Comparison of ENCODE assay signal across 9 cellular contexts in genomic region chr1:33460947-33461629, GRCh38. TPM values are rescaled to one million over a fixed set of nuclear protein-coding genes. Genes with fewer than 3 reads are reported as not detected.
DNase-seq lines count a peak whose midpoint lies in the region; ATAC-seq, FAIRE-seq and TF ChIP-seq lines count a peak whose summit lies in the region.
"Had no signal": no experiment of that assay in that cellular context is flagged by ENCODE, and none has a peak within 500 bp of the region (broad histone marks: within the 10 kb centered on the region; RNA-seq: fewer than 3 reads in every experiment).

No MANE protein-coding gene starts in this region.

- TF ChIP-seq POLR2A in GM12891 (IDR thresholded peaks at IDR 0.05; ENCODE audit: low read depth, low read length), result no peak

- BruUV-seq in OCI-LY7 (replicated peaks; lab: Mats Ljungman, UMichigan), result no TSS peak

- no peaks in the 10 kb centered on the region for H3K9me3 ChIP-seq in OCI-LY7 (ENCODE audit: low read length)
- H3K9me3 ChIP-seq in mucosa of rectum (ENCODE audit: control insufficient read depth in 2 of 2, low read length in 2 of 2), result no peaks in the 10 kb centered on the region
- H3K9me3 ChIP-seq: SJSA1 had no signal

- ATAC-seq in HG02678 (IDR thresholded peaks at IDR 0.05; ENCODE audit: unreplicated experiment), result peak; percentile 78

- peak overlapping the region; percentile 82 for H3K4me2 ChIP-seq in OCI-LY7 (ENCODE audit: low read length)

- peak; percentile 90 for FAIRE-seq in GM12891 (lab: Jason Lieb, UNC)

- TF ChIP-seq CTCF in OCI-LY7 (conservative IDR thresholded peaks at IDR 0.05; ENCODE audit: low read length), result no peak

- H3K36me3 ChIP-seq in OCI-LY7 (ENCODE audit: insufficient read depth, low read length) (no peaks in the 10 kb centered on the region), mucosa of rectum (ENCODE audit: control insufficient read depth in 2 of 2, insufficient read depth in 2 of 2, low read length in 2 of 2) (no peaks in the 10 kb centered on the region)
- H3K36me3 ChIP-seq: SJSA1 had no signal

- H3K9ac ChIP-seq in mucosa of rectum (ENCODE audit: low read depth in 1 of 2, low read length in 2 of 2), result no peak overlapping the region

- CTCF ChIA-PET in OCI-LY7 (lab: Charles Lee; ENCODE audit: unreplicated experiment), result interaction anchor here (1.1 kb wide), 2 partner anchors 7 to 10 kb away, joined by 3 read pairs; no protein-coding TSS in a partner anchor

- no peaks in the 10 kb centered on the region for H3K27me3 ChIP-seq in mucosa of rectum (ENCODE audit: control insufficient read depth in 2 of 2, insufficient read depth in 2 of 2, low read length in 2 of 2)
- H3K27me3 ChIP-seq: SJSA1 had no signal

- H3K79me2 ChIP-seq in OCI-LY7 (ENCODE audit: insufficient read depth, low read depth, low read length), result no peaks in the 10 kb centered on the region

- H3K4me1 ChIP-seq in OCI-LY7 (ENCODE audit: insufficient read depth, low read length, poor library complexity, severe bottlenecking) (peaks cover 42% of the 10 kb centered on the region), mucosa of rectum (ENCODE audit: control insufficient read depth in 2 of 2, insufficient read depth in 2 of 2, low read length in 2 of 2) (no peaks in the 10 kb centered on the region)

- H3K27ac ChIP-seq in OCI-LY7 (ENCODE audit: low read depth, low read length, poor library complexity, severe bottlenecking), result peak overlapping the region; percentile 69
- H3K27ac ChIP-seq in mucosa of rectum (ENCODE audit: low read depth in 2 of 2, low read length in 2 of 2), result peak overlapping the region; percentile 26 to 50
- H3K27ac ChIP-seq: SJSA1 had no signal

- H3K9me2 ChIP-seq in OCI-LY7 (ENCODE audit: insufficient read depth, low read length), result no peaks in the 10 kb centered on the region

- intact Hi-C loops in OCI-LY7 (cut with micrococcal nuclease; ENCODE audit: unreplicated experiment), result loop anchor here (5.0 kb wide), 1 partner anchor 109 kb away; no protein-coding TSS in a partner anchor

- POLR2A ChIA-PET in OCI-LY7 (lab: Charles Lee), result interaction anchor here (1.1 to 1.6 kb wide), 2 partner anchors 10 to 13 kb away, joined by 3 to 9 read pairs; no protein-coding TSS in a partner anchor

- peak overlapping the region; percentile 49; the same call in 1 of the 2 replicates for H2AFZ ChIP-seq in OCI-LY7 (ENCODE audit: low read length)

- H3K4me3 ChIP-seq in OCI-LY7 (ENCODE audit: low read depth, low read length, poor library complexity, severe bottlenecking), result peak overlapping the region; percentile 51
- H3K4me3 ChIP-seq in mucosa of rectum (ENCODE audit: low read length in 2 of 2), result no peak overlapping the region
- H3K4me3 ChIP-seq: SJSA1 had no signal

- DNase-seq in GM12891 (ENCODE audit: insufficient read length, low spot score) (peak; percentile 35), OCI-LY7 (ENCODE audit: low spot score) (peak; percentile 80), retina (no peak), T-helper 9 cell (no peak), ecto neural progenitor cell (ENCODE audit: low spot score) (no peak)
- no peak for DNase-seq in activated naive CD4-positive, alpha-beta T cell treated with Interleukin-2 at 50 U/mL for 16 hours

- H4K20me1 ChIP-seq in OCI-LY7 (ENCODE audit: insufficient read depth, low read length), result no peaks in the 10 kb centered on the region

TF ChIP-seq in GM12891, 5 proteins besides CTCF, POLR2A, EP300 and RAD21:
- peak; percentile 94 for TF ChIP-seq PAX5 (IDR thresholded peaks at IDR 0.05; ENCODE audit: insufficient read depth, low read length, severe bottlenecking)
- TF ChIP-seq SPI1 (IDR thresholded peaks at IDR 0.05; ENCODE audit: low read depth, low read length), result peak; percentile 98
- no peak for TF ChIP-seq TAF1 (IDR thresholded peaks at IDR 0.05; ENCODE audit: low read depth, low read length)

RNA-seq across cellular contexts. Expression of gene ZSCAN20, which starts 11.4 kb away (rescaled TPM):
- 0.90 TPM for polyA plus RNA-seq in GM12891 (2012; ENCODE audit: low read depth, missing spikeins)
- total RNA-seq in OCI-LY7 (2014; rRNA removed; shearing (Covaris generic)), result 3.0 and 4.0 TPM in 2 replicates
- total RNA-seq in OCI-LY7 (2022), result 3.6 and 3.9 TPM in 2 replicates

RNA-seq across cellular contexts. Expression of gene PHC2, which starts 30.2 kb away (rescaled TPM):
- 12.1 TPM for polyA plus RNA-seq in GM12891 (2012; ENCODE audit: low read depth, missing spikeins)
- 31.0 and 34.0 TPM in 2 replicates for total RNA-seq in OCI-LY7 (2014; rRNA removed; shearing (Covaris generic))
- total RNA-seq in OCI-LY7 (2022), result 35.0 and 42.1 TPM in 2 replicates

Comparison
In these comparisons a context has a peak if more than half of its experiments do, and no peak if none do; other contexts are left out.
1. DNase-seq: peak in GM12891 (single experiment) and OCI-LY7 (single experiment); none in retina (single experiment), T-helper 9 cell (single experiment), ecto neural progenitor cell (single experiment) and activated naive CD4-positive, alpha-beta T cell treated with Interleukin-2 at 50 U/mL for 16 hours (single experiment).